11 cellular contexts compared by ENCODE assay signal in genomic region chr3:182729903-182730674, GRCh38.
DNase-seq lines count a peak whose midpoint lies in the region; ATAC-seq and TF ChIP-seq lines count a peak whose summit lies in the region.
"Had no signal": no experiment of that assay in that cellular context is flagged by ENCODE, and none has a peak within 500 bp of the region (broad histone marks: within the 10 kb centered on the region; RNA-seq: fewer than 3 reads in every experiment).

No MANE protein-coding gene starts in this region.

- CTCF ChIA-PET in GM10248 (lab: Yijun Ruan, JAX) (interaction anchor here (0.6 to 6.5 kb wide), 2 partner anchors 16 to 175 kb away, joined by 3 to 57 read pairs; no protein-coding TSS in a partner anchor), OCI-LY7 (lab: Charles Lee; ENCODE audit: unreplicated experiment) (interaction anchor here (0.6 kb wide), 1 partner anchor 9 kb away, joined by 3 read pairs; no protein-coding TSS in a partner anchor)

- peak overlapping the region; percentile 69 for H3K4me2 ChIP-seq in OCI-LY7 (ENCODE audit: low read length)

- ATAC-seq in GM19351 (IDR thresholded peaks at IDR 0.05; ENCODE audit: unreplicated experiment) = peak; percentile 78
- ATAC-seq in HG03025 (IDR thresholded peaks at IDR 0.05; ENCODE audit: low FRiP score, unreplicated experiment) = peak; percentile 67

- H4K20me1 ChIP-seq in OCI-LY7 (ENCODE audit: insufficient read depth, low read length) = no peaks in the 10 kb centered on the region

- POLR2A ChIA-PET in GM10248 (lab: Yijun Ruan, JAX) (interaction anchor here (0.6 kb wide), 1 partner anchor 70 kb away, joined by 3 read pairs; no protein-coding TSS in a partner anchor), OCI-LY7 (lab: Charles Lee) (interaction anchor here (0.7 to 0.8 kb wide), 2 partner anchors 13 to 51 kb away, joined by 3 to 5 read pairs; no protein-coding TSS in a partner anchor)

- DNase-seq in GM10248 (ENCODE audit: extremely low spot score) = peak; percentile 63
- DNase-seq in OCI-LY7 (ENCODE audit: low spot score) = peak; percentile 56
- DNase-seq in NCI-H128 (lab: John Stamatoyannopoulos, UW; ENCODE audit: unreplicated experiment) = no peak
- no peak for DNase-seq in NCI-H82 treated with DMSO at 0.1 percent for 48 hours (lab: John Stamatoyannopoulos, UW; ENCODE audit: unreplicated experiment)
- DNase-seq in NCI-H2107 (lab: John Stamatoyannopoulos, UW) = no peak
- no peak for DNase-seq in NCI-H2081 (lab: John Stamatoyannopoulos, UW)
- DNase-seq: activated CD4-positive, alpha-beta T cell treated with anti-CD3 and anti-CD28 coated beads for 1 hour; cerebellar nuclear complex; DMS79 treated with DMSO at 0.1 percent for 48 hours had no signal

- no peaks in the 10 kb centered on the region for H3K9me2 ChIP-seq in OCI-LY7 (ENCODE audit: insufficient read depth, low read length)

- H3K27ac ChIP-seq in OCI-LY7 (ENCODE audit: low read depth, low read length, poor library complexity, severe bottlenecking) = no peak overlapping the region

- intact Hi-C loops in OCI-LY7 (cut with micrococcal nuclease; ENCODE audit: unreplicated experiment) = no loop called here

- peak overlapping the region; percentile 54; the same call in 1 of the 2 replicates for H2AFZ ChIP-seq in OCI-LY7 (ENCODE audit: low read length)

- no peaks in the 10 kb centered on the region; the same call in 1 of the 2 replicates for H3K36me3 ChIP-seq in OCI-LY7 (ENCODE audit: insufficient read depth, low read length)

- H3K9me3 ChIP-seq in OCI-LY7 (ENCODE audit: low read length) = 0 out of 2 replicates have a peak, but pooled peaks cover 6% of the 10 kb centered on the region

- H3K4me1 ChIP-seq in OCI-LY7 (ENCODE audit: insufficient read depth, low read length, poor library complexity, severe bottlenecking) = peaks cover 13% of the 10 kb centered on the region

- H3K79me2 ChIP-seq in OCI-LY7 (ENCODE audit: insufficient read depth, low read depth, low read length) = no peaks in the 10 kb centered on the region

- no TSS peak for BruUV-seq in OCI-LY7 (replicated peaks; lab: Mats Ljungman, UMichigan)

- H3K4me3 ChIP-seq in OCI-LY7 (ENCODE audit: low read depth, low read length, poor library complexity, severe bottlenecking) = peak overlapping the region; percentile 43

- TF ChIP-seq CTCF in GM10248 (IDR thresholded peaks at IDR 0.05; ENCODE audit: control extremely low read depth, extremely low read depth, low read depth, missing control alignments) (no peak), OCI-LY7 (conservative IDR thresholded peaks at IDR 0.05; ENCODE audit: low read length) (no peak)

Comparison
In these comparisons a context has a peak if more than half of its experiments do, and no peak if none do; other contexts are left out.
1. DNase-seq: peak in GM10248 (single experiment) and OCI-LY7 (single experiment); none in NCI-H128 (single experiment), NCI-H82 treated with DMSO at 0.1 percent for 48 hours (single experiment), NCI-H2107 (single experiment) and NCI-H2081 (0 of 2).